In the genomic region with DNA sequence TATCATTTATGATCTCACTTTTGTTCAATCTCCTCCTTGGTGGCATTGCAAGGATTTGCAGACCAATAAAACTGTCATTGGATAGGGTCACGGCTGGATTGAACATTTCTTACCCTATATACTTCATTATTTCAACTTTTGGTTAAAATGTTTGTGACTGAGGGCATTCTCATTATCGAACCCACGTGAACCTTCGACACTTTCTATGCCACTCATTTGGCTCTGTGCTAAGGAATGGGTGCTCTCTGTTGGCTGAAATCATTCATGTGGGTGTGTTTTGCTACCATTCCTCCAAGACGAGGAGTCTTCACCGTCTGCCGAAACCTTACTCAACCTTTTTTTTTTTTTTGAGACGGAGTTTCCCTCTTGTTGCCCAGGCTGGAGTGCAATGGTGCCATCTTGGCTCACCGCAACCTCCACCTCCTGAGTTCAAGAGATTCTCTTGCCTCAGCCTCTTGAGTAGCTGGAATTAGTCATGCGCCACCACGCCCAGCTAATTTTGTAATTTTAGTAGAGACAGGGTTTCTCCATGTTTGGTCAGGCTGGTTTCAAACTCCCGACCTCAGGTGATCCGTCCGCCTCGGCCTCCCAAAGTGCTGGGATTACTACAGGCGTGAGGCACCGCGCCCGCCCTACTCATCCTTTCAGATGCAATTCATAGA, we compare ENCODE assay signal across 13 cellular contexts.
DNase-seq lines count a peak whose midpoint lies in the region; ATAC-seq, FAIRE-seq and TF ChIP-seq lines count a peak whose summit lies in the region.
"Had no signal": no experiment of that assay in that cellular context is flagged by ENCODE, and none has a peak within 500 bp of the region (broad histone marks: within the 10 kb centered on the region; RNA-seq: fewer than 3 reads in every experiment).

No MANE protein-coding gene starts in this region.

- no peak for TF ChIP-seq RAD21 in A549 (conservative IDR thresholded peaks at IDR 0.05 in 1 of 2, IDR thresholded peaks at IDR 0.05 in 1 of 2)

- no TSS peak for BruUV-seq in mammary epithelial cell (replicated peaks; lab: Mats Ljungman, UMichigan)

- H3K4me1 ChIP-seq in A549 (peaks cover 59% of the 10 kb centered on the region), HEK293 (ENCODE audit: control insufficient read depth, insufficient read depth, low read length) (peaks cover 15% of the 10 kb centered on the region), mammary epithelial cell (ENCODE audit: insufficient read depth, low read length) (peaks cover 57% of the 10 kb centered on the region), muscle layer of duodenum (ENCODE audit: control insufficient read depth in 1 of 2, insufficient read depth in 2 of 2, low read length in 2 of 2) (peaks cover 19 to 25% of the 10 kb centered on the region in 2 donors), colonic mucosa (peaks cover 12% of the 10 kb centered on the region)

- WGBS in A549 (ENCODE audit: missing lambda C conversion rate) = 65% methylated on average over 19 of the region's 19 CpGs
- 67% methylated on average over 17 of the region's 19 CpGs for WGBS in mammary epithelial cell (ENCODE audit: low coverage, missing lambda C conversion rate)

- H3K9me3 ChIP-seq in A549 (no peaks in the 10 kb centered on the region), HEK293 (ENCODE audit: control insufficient read depth, insufficient read depth, low read depth, low read length) (no peaks in the 10 kb centered on the region), mammary epithelial cell (replicated peaks; ENCODE audit: insufficient read depth, low read length) (no peaks in the 10 kb centered on the region), muscle layer of duodenum (ENCODE audit: control insufficient read depth in 1 of 2, low read length in 2 of 2) (no peaks in the 10 kb centered on the region), colonic mucosa (no peaks in the 10 kb centered on the region)
- H3K9me3 ChIP-seq: uterus had no signal

- TF ChIP-seq CTCF in A549 (IDR thresholded peaks at IDR 0.05) = no peak
- TF ChIP-seq CTCF in HEK293 (tag by site-specific recombination; IDR thresholded peaks at IDR 0.05) = no peak
- no peak for TF ChIP-seq CTCF in mammary epithelial cell (conservative IDR thresholded peaks at IDR 0.05 in 1 of 2, IDR thresholded peaks at IDR 0.05 in 1 of 2; ENCODE audit: extremely low read depth in 1 of 2, insufficient read depth in 1 of 2, low read depth in 1 of 2, low read length in 2 of 2)
- TF ChIP-seq CTCF in GM13976 (IDR thresholded peaks at IDR 0.05; ENCODE audit: borderline replicate concordance, control extremely low read depth, extremely low read depth, insufficient read depth, missing control alignments) = no peak
- TF ChIP-seq CTCF in colonic mucosa (IDR thresholded peaks at IDR 0.05) = no peak

- H3K4me3 ChIP-seq in A549 (no peak overlapping the region), HEK293 (ENCODE audit: low read depth, low read length) (no peak overlapping the region), mammary epithelial cell (replicated peaks in 1 of 3; ENCODE audit: insufficient read depth in 1 of 3, low read depth in 2 of 3, low read length in 3 of 3) (no peak overlapping the region), muscle layer of duodenum (ENCODE audit: low read depth in 1 of 2, low read length in 2 of 2) (peak overlapping the region in 1 of 2 donors; percentile 10), colonic mucosa (no peak overlapping the region)
- H3K4me3 ChIP-seq: uterus had no signal

- peak overlapping the region; percentile 63 for H3K4me2 ChIP-seq in A549
- H3K4me2 ChIP-seq in mammary epithelial cell (ENCODE audit: insufficient read depth, low read depth, low read length) = no peak overlapping the region

- no peaks in the 10 kb centered on the region for H4K20me1 ChIP-seq in mammary epithelial cell (ENCODE audit: insufficient read depth, low read length)

- no peak overlapping the region for H2AFZ ChIP-seq in mammary epithelial cell (ENCODE audit: low read depth, low read length)

- CTCF ChIA-PET in A549 (lab: Yijun Ruan, JAX) (no interaction called here), HEK293 (lab: Yijun Ruan, JAX) (interaction anchor here (0.7 kb wide), 1 partner anchor 63 kb away, joined by 3 read pairs; no protein-coding TSS in a partner anchor), mammary epithelial cell (lab: Charles Lee; ENCODE audit: low non-redundant PET) (no interaction called here)

- H3K36me3 ChIP-seq in HEK293 (ENCODE audit: control insufficient read depth in 2 of 2, insufficient read depth in 1 of 2, low read length in 2 of 2) = peaks cover 0 to 3% of the 10 kb centered on the region in 2 experiments; a peak in 1 of 3 replicates
- H3K36me3 ChIP-seq in mammary epithelial cell (ENCODE audit: insufficient read depth, low read length) = no peaks in the 10 kb centered on the region
- H3K36me3 ChIP-seq in muscle layer of duodenum (ENCODE audit: control insufficient read depth in 1 of 2, insufficient read depth in 2 of 2, low read length in 2 of 2) = peaks cover 5 to 15% of the 10 kb centered on the region in 2 donors
- H3K36me3 ChIP-seq in colonic mucosa = no peaks in the 10 kb centered on the region
- H3K36me3 ChIP-seq: uterus had no signal

- dilution Hi-C loops in mammary epithelial cell (cut with HindIII; ENCODE audit: low sequenced_read_pairs) = no loop called here

- in situ Hi-C loops in mammary epithelial cell (cut with MboI; ENCODE audit: low sequenced_read_pairs in 2 of 2) = no loop called here
- in situ Hi-C loops in GM13976 (cut with MboI; ENCODE audit: low sequenced_read_pairs, unreplicated experiment) = no loop called here

- DNase-seq in A549 (ENCODE audit: low read depth in 1 of 2, low spot score in 1 of 2) (peak in 1 of 2 experiments; percentile 64), mammary epithelial cell (peak; percentile 68), cerebellar nuclear complex (lab: John Stamatoyannopoulos, UW) (no peak), GM13976 (ENCODE audit: low spot score) (no peak), colonic mucosa (no peak)
- no peak for DNase-seq in NK-92 treated with Interleukin-12 subunit alpha and Interleukin-12 subunit beta, amount 100 ng/mL, for 24 hours (lab: John Stamatoyannopoulos, UW)
- DNase-seq: activated CD4-positive, CD25-positive, alpha-beta regulatory T cell; CD8-positive, alpha-beta memory T cell; NCI-H2107 had no signal

- no peak for TF ChIP-seq EP300 in A549 (IDR thresholded peaks at IDR 0.05)

- POLR2A ChIA-PET in A549 (lab: Yijun Ruan, JAX) (interaction anchor here (0.7 kb wide), 3 partner anchors 63 to 168 kb away, joined by 3 to 6 read pairs (median 5); a partner anchor contains a TSS), HEK293 (lab: Yijun Ruan, JAX) (interaction anchor here (0.7 kb wide), 1 partner anchor 8 kb away, joined by 4 read pairs; no protein-coding TSS in a partner anchor)

- TF ChIP-seq POLR2A in A549 (IDR thresholded peaks at IDR 0.05; ENCODE audit: low read length) = no peak

- no peaks in the 10 kb centered on the region for H3K27me3 ChIP-seq in mammary epithelial cell (ENCODE audit: insufficient read depth, low read length)
- H3K27me3 ChIP-seq in muscle layer of duodenum (ENCODE audit: low read depth, low read length) = no peaks in the 10 kb centered on the region
- H3K27me3 ChIP-seq in colonic mucosa = no peaks in the 10 kb centered on the region
- H3K27me3 ChIP-seq: uterus had no signal

- H3K9ac ChIP-seq in mammary epithelial cell (ENCODE audit: insufficient read depth, low read length) = peak overlapping the region; percentile 14
- peak overlapping the region in 1 of 2 donors; percentile 5 for H3K9ac ChIP-seq in colonic mucosa (ENCODE audit: low read depth in 2 of 2, low read length in 2 of 2)

- ATAC-seq in A549 = no peak

- peak overlapping the region; percentile 72 to 85; a peak in 4 of 6 replicates for H3K27ac ChIP-seq in A549
- H3K27ac ChIP-seq in HEK293 (ENCODE audit: extremely low read depth, low read depth, low read length) = no peak overlapping the region
- H3K27ac ChIP-seq in mammary epithelial cell (ENCODE audit: insufficient read depth, low read depth, low read length) = peak overlapping the region; percentile 97
- peak overlapping the region; percentile 94 for H3K27ac ChIP-seq in muscle layer of duodenum (ENCODE audit: low read length)
- no peak overlapping the region for H3K27ac ChIP-seq in colonic mucosa

- FAIRE-seq in A549 (lab: Jason Lieb, UNC) = no peak
- FAIRE-seq: H54 had no signal

- intact Hi-C loops in mammary epithelial cell (cut with micrococcal nuclease) (loop anchor here (5.0 kb wide), 2 partner anchors 129 to 449 kb away; no protein-coding TSS in a partner anchor), colonic mucosa (cut with DNase I) (loop anchor here (5.0 kb wide), 1 partner anchor 41 kb away; no protein-coding TSS in a partner anchor)

- no peaks in the 10 kb centered on the region for H3K79me2 ChIP-seq in mammary epithelial cell (ENCODE audit: insufficient read depth, low read length)

TF ChIP-seq in A549, 52 proteins besides CTCF, POLR2A, EP300 and RAD21:
- TF ChIP-seq FOSL2 (IDR thresholded peaks at IDR 0.05) (no peak), FOSL2 (CRISPR knock-in tag; IDR thresholded peaks at IDR 0.05) (peak; percentile 30), NPAS2 (CRISPR knock-in tag; IDR thresholded peaks at IDR 0.05; ENCODE audit: borderline replicate concordance) (no peak)
TF ChIP-seq in A549: peak in this region for 1.

TF ChIP-seq in HEK293, 187 proteins besides CTCF, POLR2A, EP300 and RAD21 (continues in another document):
- TF ChIP-seq ZNF501 (tag by site-specific recombination; IDR thresholded peaks at IDR 0.05) = no peak
- TF ChIP-seq ZNF2 (tag by site-specific recombination; IDR thresholded peaks at IDR 0.05) = no peak
- TF ChIP-seq, protein P1, sequence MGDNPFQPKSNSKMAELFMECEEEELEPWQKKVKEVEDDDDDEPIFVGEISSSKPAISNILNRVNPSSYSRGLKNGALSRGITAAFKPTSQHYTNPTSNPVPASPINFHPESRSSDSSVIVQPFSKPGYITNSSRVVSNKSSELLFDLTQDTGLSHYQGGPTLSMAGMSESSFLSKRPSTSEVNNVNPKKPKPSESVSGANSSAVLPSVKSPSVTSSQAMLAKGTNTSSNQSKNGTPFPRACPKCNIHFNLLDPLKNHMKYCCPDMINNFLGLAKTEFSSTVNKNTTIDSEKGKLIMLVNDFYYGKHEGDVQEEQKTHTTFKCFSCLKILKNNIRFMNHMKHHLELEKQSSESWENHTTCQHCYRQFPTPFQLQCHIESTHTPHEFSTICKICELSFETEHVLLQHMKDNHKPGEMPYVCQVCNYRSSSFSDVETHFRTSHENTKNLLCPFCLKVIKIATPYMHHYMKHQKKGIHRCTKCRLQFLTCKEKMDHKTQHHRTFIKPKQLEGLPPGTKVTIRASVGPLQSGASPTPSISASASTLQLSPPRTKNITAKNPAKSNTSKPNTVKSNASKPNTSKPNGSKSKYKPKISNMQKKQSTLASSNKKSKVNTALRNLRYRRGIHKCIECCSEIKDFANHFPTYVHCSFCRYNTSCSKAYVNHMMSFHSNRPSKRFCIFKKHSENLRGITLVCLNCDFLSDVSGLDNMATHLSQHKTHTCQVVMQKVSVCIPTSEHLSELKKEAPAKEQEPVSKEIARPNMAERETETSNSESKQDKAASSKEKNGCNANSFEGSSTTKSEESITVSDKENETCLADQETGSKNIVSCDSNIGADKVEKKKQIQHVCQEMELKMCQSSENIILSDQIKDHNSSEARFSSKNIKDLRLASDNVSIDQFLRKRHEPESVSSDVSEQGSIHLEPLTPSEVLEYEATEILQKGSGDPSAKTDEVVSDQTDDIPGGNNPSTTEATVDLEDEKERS (tag by site-specific recombination; IDR thresholded peaks at IDR 0.05) = no peak
- no peak for TF ChIP-seq MYNN (tag by site-specific recombination; IDR thresholded peaks at IDR 0.05; ENCODE audit: borderline replicate concordance)

Comparison
In these comparisons a context has a peak if more than half of its experiments do, and no peak if none do; other contexts are left out.
1. H3K27ac ChIP-seq: peak in A549 (2 of 2), mammary epithelial cell (single experiment) and muscle layer of duodenum (single experiment); none in HEK293 (single experiment) and colonic mucosa (single experiment).